Comparison of ENCODE assay signal across 8 cellular contexts in the genomic region with DNA sequence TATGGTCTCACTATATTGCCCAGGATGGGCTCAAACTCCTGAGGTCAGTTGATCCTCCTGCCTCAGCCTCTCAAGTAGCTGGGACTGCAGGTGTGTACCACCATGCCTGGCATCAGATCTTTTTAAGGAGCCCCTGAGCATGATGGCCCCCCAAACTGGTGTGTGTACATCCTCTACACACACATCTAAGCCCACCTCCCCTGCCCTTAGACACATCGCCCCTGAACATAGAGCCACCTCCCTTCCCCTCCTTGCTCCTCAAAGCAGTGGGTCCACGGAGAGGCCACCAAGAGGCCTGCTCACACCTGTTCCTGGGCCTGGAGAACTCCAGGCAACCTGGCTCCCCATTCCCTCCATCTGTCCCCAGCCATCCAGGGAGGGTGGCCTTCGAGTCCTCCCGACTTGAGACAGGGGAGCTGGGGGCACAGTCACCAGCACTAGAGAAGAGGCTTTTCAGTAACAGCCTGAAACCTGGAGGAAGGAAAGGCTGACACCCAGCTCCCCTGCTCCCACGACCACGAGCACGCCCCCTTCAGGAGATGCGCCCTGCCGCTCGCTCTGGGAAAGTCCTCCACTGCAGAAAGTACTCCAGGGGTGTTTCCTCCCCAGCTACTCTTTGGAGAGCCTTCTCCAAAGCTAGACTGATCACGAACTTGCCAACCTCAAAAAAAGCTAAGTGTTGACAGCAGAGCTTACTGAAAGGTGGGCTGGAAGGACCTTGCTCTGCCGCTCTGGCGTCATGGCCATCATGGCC. TPM values are rescaled to one million over a fixed set of nuclear protein-coding genes. Genes with fewer than 3 reads are reported as not detected.
A peak's percentile ranks its signal among the peaks of the same experiment; 100 is the strongest.
DNase-seq lines count a peak whose midpoint lies in the region; ATAC-seq and TF ChIP-seq lines count a peak whose summit lies in the region.

No MANE protein-coding gene starts in this region.

- H3K9me3 ChIP-seq in thyroid gland = no peaks in the 10 kb centered on the region
- no peaks in the 10 kb centered on the region for H3K9me3 ChIP-seq in body of pancreas

- peaks cover 28% of the 10 kb centered on the region for H3K4me1 Mint-ChIP-seq in activated T-cell treated with anti-CD3 and anti-CD28 coated beads, Interleukin-2, amount 50 U/mL, for 24 hours (ENCODE audit: low read depth)
- H3K4me1 Mint-ChIP-seq in activated CD8-positive, alpha-beta T cell treated with anti-CD3 and anti-CD28 coated beads, Interleukin-2, amount 10 ng/mL, durations not matched to agents 7 days and 5 days (ENCODE audit: low read depth) = peaks cover 30% of the 10 kb centered on the region

- H3K27me3 Mint-ChIP-seq in activated T-cell treated with anti-CD3 and anti-CD28 coated beads, Interleukin-2, amount 50 U/mL, for 24 hours = no peaks in the 10 kb centered on the region
- H3K27me3 Mint-ChIP-seq in activated CD8-positive, alpha-beta T cell treated with anti-CD3 and anti-CD28 coated beads, Interleukin-2, amount 10 ng/mL, durations not matched to agents 7 days and 5 days (ENCODE audit: low read depth) = peaks cover 2% of the 10 kb centered on the region

- H3K27ac Mint-ChIP-seq in activated T-cell treated with anti-CD3 and anti-CD28 coated beads, Interleukin-2, amount 50 U/mL, for 24 hours = peak overlapping the region; percentile 90
- peak overlapping the region; percentile 66 for H3K27ac Mint-ChIP-seq in activated CD8-positive, alpha-beta T cell treated with anti-CD3 and anti-CD28 coated beads, Interleukin-2, amount 10 ng/mL, durations not matched to agents 7 days and 5 days

- no peak for TF ChIP-seq CTCF in thyroid gland (IDR thresholded peaks at IDR 0.05)
- no peak for TF ChIP-seq CTCF in body of pancreas (IDR thresholded peaks at IDR 0.05)

- H3K36me3 ChIP-seq in thyroid gland (no peaks in the 10 kb centered on the region), body of pancreas (replicated peaks in 1 of 2; ENCODE audit: insufficient read depth in 1 of 2, low read depth in 2 of 2) (no peaks in the 10 kb centered on the region)

- TF ChIP-seq POLR2A in thyroid gland (IDR thresholded peaks at IDR 0.05) (no peak), body of pancreas (IDR thresholded peaks at IDR 0.05) (no peak)

- CTCF ChIA-PET in activated CD8-positive, alpha-beta T cell treated with anti-CD3 and anti-CD28 coated beads, Interleukin-2, amount 10 ng/mL, durations not matched to agents 7 days and 5 days (lab: Charles Lee) = interaction anchor here (0.8 to 4.7 kb wide), 17 partner anchors 9 to 146 kb away, joined by 3 to 31 read pairs (median 4); a partner anchor contains a TSS

- POLR2A ChIA-PET in activated CD8-positive, alpha-beta T cell treated with anti-CD3 and anti-CD28 coated beads, Interleukin-2, amount 10 ng/mL, durations not matched to agents 7 days and 5 days (lab: Charles Lee) = interaction anchor here (1.0 kb wide), 1 partner anchor 35 kb away, joined by 4 read pairs; a partner anchor contains a TSS

- peaks cover 1% of the 10 kb centered on the region for H3K27me3 ChIP-seq in layer of hippocampus (ENCODE audit: control insufficient read depth, insufficient read depth, low read length)
- no peaks in the 10 kb centered on the region for H3K27me3 ChIP-seq in thyroid gland
- no peaks in the 10 kb centered on the region for H3K27me3 ChIP-seq in body of pancreas

- H3K4me1 ChIP-seq in thyroid gland = peaks cover 55 to 79% of the 10 kb centered on the region in 2 donors
- H3K4me1 ChIP-seq in body of pancreas = peaks cover 17% of the 10 kb centered on the region

- H3K9me3 Mint-ChIP-seq in activated T-cell treated with anti-CD3 and anti-CD28 coated beads, Interleukin-2, amount 50 U/mL, for 24 hours = peaks cover 10% of the 10 kb centered on the region
- peaks cover 7% of the 10 kb centered on the region for H3K9me3 Mint-ChIP-seq in activated CD8-positive, alpha-beta T cell treated with anti-CD3 and anti-CD28 coated beads, Interleukin-2, amount 10 ng/mL, durations not matched to agents 7 days and 5 days (ENCODE audit: insufficient read depth)

- 62 to 71% methylated on average over 11 to 12 of the region's 13 CpGs for WGBS in thyroid gland, 2 donors
- 89 to 92% methylated on average over 11 to 13 of the region's 13 CpGs for WGBS in body of pancreas, 2 donors

- H3K36me3 Mint-ChIP-seq in activated T-cell treated with anti-CD3 and anti-CD28 coated beads, Interleukin-2, amount 50 U/mL, for 24 hours (ENCODE audit: low read depth) = no peaks in the 10 kb centered on the region
- H3K36me3 Mint-ChIP-seq in activated CD8-positive, alpha-beta T cell treated with anti-CD3 and anti-CD28 coated beads, Interleukin-2, amount 10 ng/mL, durations not matched to agents 7 days and 5 days (ENCODE audit: low read depth) = peaks cover 2% of the 10 kb centered on the region

- no peak for DNase-seq in activated T-cell treated with anti-CD3 and anti-CD28 coated beads, Interleukin-2, amount 50 U/mL, for 24 hours
- DNase-seq in activated T-cell treated with anti-CD3 and anti-CD28 coated beads, Interleukin-2, amount 50 U/mL, for 1 hour = no peak
- no peak for DNase-seq in activated CD8-positive, alpha-beta T cell treated with anti-CD3 and anti-CD28 coated beads, Interleukin-2, amount 10 ng/mL, durations not matched to agents 7 days and 5 days
- DNase-seq in thyroid gland (no peak), body of pancreas (no peak), NCI-H2227 treated with DMSO at 0.1 percent for 48 hours (lab: John Stamatoyannopoulos, UW) (no peak)

- no peak overlapping the region for H3K4me3 Mint-ChIP-seq in activated T-cell treated with anti-CD3 and anti-CD28 coated beads, Interleukin-2, amount 50 U/mL, for 24 hours
- H3K4me3 Mint-ChIP-seq in activated CD8-positive, alpha-beta T cell treated with anti-CD3 and anti-CD28 coated beads, Interleukin-2, amount 10 ng/mL, durations not matched to agents 7 days and 5 days = no peak overlapping the region

- ATAC-seq in activated CD8-positive, alpha-beta T cell treated with anti-CD3 and anti-CD28 coated beads, Interleukin-2, amount 10 ng/mL, durations not matched to agents 7 days and 5 days = no peak
- ATAC-seq in GM19023 (IDR thresholded peaks at IDR 0.05; ENCODE audit: unreplicated experiment) (no peak), body of pancreas (no peak)

- intact Hi-C loops in thyroid gland (cut with DNase I) (no loop called here), body of pancreas (cut with DNase I) (no loop called here)

- peak overlapping the region; percentile 14 for H3K27ac ChIP-seq in layer of hippocampus (ENCODE audit: low read depth, low read length)
- peak overlapping the region; percentile 76 to 95 (median 94) for H3K27ac ChIP-seq in thyroid gland
- H3K27ac ChIP-seq in body of pancreas = no peak overlapping the region

- no peak overlapping the region for H3K4me3 ChIP-seq in thyroid gland (replicated peaks in 1 of 3)
- H3K4me3 ChIP-seq in body of pancreas = no peak overlapping the region

RNA-seq across cellular contexts. Expression of a gene that starts 12.6 kb away (rescaled TPM):
- 1 to 10 TPM in 1 of 2 experiments, under 1 TPM in 1; 0.97 to 1.3 TPM for total RNA-seq in activated CD8-positive, alpha-beta T cell treated with anti-CD3 and anti-CD28 coated beads, Interleukin-2, amount 10 ng/mL, durations not matched to agents 7 days and 5 days
- total RNA-seq in thyroid gland (1 to 10 TPM; 1.7 to 5.6 (median 4.2) TPM), body of pancreas (1 to 10 TPM in 1 of 2 donors, under 1 TPM in 1; 0.52 to 1.6 TPM)

RNA-seq across cellular contexts. Expression of a gene that starts 12.8 kb away (rescaled TPM):
- not detected for total RNA-seq in activated CD8-positive, alpha-beta T cell treated with anti-CD3 and anti-CD28 coated beads, Interleukin-2, amount 10 ng/mL, durations not matched to agents 7 days and 5 days
- total RNA-seq in thyroid gland (1 to 10 TPM; 2.4 to 7.1 (median 4.0) TPM), body of pancreas (1 to 10 TPM in 1 of 2 donors, under 1 TPM in 1; 0.26 to 1.3 TPM)

RNA-seq across cellular contexts. Expression of a gene that starts 34.9 kb away (rescaled TPM):
- total RNA-seq in activated CD8-positive, alpha-beta T cell treated with anti-CD3 and anti-CD28 coated beads, Interleukin-2, amount 10 ng/mL, durations not matched to agents 7 days and 5 days = 10 to 100 TPM; 48.4 to 51.3 TPM
- 10 to 100 TPM; 20.3 to 41.8 (median 30.6) TPM for total RNA-seq in thyroid gland
- 10 to 100 TPM; 16.2 to 16.3 TPM for total RNA-seq in body of pancreas

RNA-seq across cellular contexts. Expression of a gene that starts 53.4 kb away (rescaled TPM):
- 10 to 100 TPM; 21.7 to 22.5 TPM for total RNA-seq in activated CD8-positive, alpha-beta T cell treated with anti-CD3 and anti-CD28 coated beads, Interleukin-2, amount 10 ng/mL, durations not matched to agents 7 days and 5 days
- total RNA-seq in thyroid gland (1 to 10 TPM in 2 of 4 donors, not detected in 2; 1.3 to 1.8 TPM), body of pancreas (not detected)

Comparison
In these comparisons a context has a peak if more than half of its experiments do, and no peak if none do; other contexts are left out.
1. H3K27ac ChIP-seq: peak in layer of hippocampus (single experiment) and thyroid gland (3 of 3); none in body of pancreas (0 of 4).